In genomic region chr5:179196420-179197079, GRCh38 we compare ENCODE assay signal across 23 cellular contexts.
A peak's percentile ranks its signal among the peaks of the same experiment; 100 is the strongest.
DNase-seq lines count a peak whose midpoint lies in the region; ATAC-seq and TF ChIP-seq lines count a peak whose summit lies in the region.
"Had no signal": no experiment of that assay in that cellular context is flagged by ENCODE, and none has a peak within 500 bp of the region (broad histone marks: within the 10 kb centered on the region; RNA-seq: fewer than 3 reads in every experiment).

No MANE protein-coding gene starts in this region.

- H3K4me1 Mint-ChIP-seq in glutamatergic neuron (ENCODE audit: low read depth, unreplicated experiment): peaks cover 13% of the 10 kb centered on the region
- H3K4me1 Mint-ChIP-seq: CD4-positive, alpha-beta memory T cell had no signal

- H3K4me3 Mint-ChIP-seq in glutamatergic neuron (ENCODE audit: unreplicated experiment): no peak overlapping the region
- H3K4me3 Mint-ChIP-seq: CD4-positive, alpha-beta memory T cell; H9 had no signal

- TF ChIP-seq CTCF in RWPE2 (IDR thresholded peaks at IDR 0.05; ENCODE audit: poor library complexity, severe bottlenecking) (no peak), glutamatergic neuron (IDR thresholded peaks at IDR 0.05; ENCODE audit: partially characterized antibody, unreplicated experiment) (no peak), sigmoid colon (IDR thresholded peaks at IDR 0.05) (no peak)

- H3K27me3 ChIP-seq in RWPE2 (ENCODE audit: insufficient read depth, poor library complexity, severe bottlenecking) (no peaks in the 10 kb centered on the region), sigmoid colon (no peaks in the 10 kb centered on the region)
- H3K27me3 ChIP-seq: BLaER1, SJSA1 had no signal

- 69 to 77% methylated on average over 10 of the region's 10 CpGs for WGBS in sigmoid colon, 2 donors

- intact Hi-C loops in sigmoid colon (cut with DNase I): no loop called here

- peaks cover 6% of the 10 kb centered on the region for H3K9me3 Mint-ChIP-seq in glutamatergic neuron (ENCODE audit: unreplicated experiment)
- H3K9me3 Mint-ChIP-seq: CD4-positive, alpha-beta memory T cell; H9 had no signal

- H3K36me3 Mint-ChIP-seq in glutamatergic neuron (ENCODE audit: unreplicated experiment): no peaks in the 10 kb centered on the region
- H3K36me3 Mint-ChIP-seq: CD4-positive, alpha-beta memory T cell had no signal

- DNase-seq in Ammon's horn (ENCODE audit: low spot score): peak; percentile 8
- peak; percentile 16 for DNase-seq in RWPE2 (ENCODE audit: low spot score)
- DNase-seq in glutamatergic neuron: no peak
- peak; percentile 26 for DNase-seq in sigmoid colon
- no peak for DNase-seq in activated CD4-positive, alpha-beta T cell treated with anti-CD3 and anti-CD28 coated beads, Interleukin-2, amount 50 U/mL, for 4 hours
- no peak for DNase-seq in RPMI8226
- DNase-seq: CD4-positive, alpha-beta memory T cell; GM23248; H9; NCI-H1105; NCI-H146; NCI-H2029; NCI-H2227 treated with DMSO at 0.1 percent for 48 hours; NCI-H510A; NCI-H748 treated with DMSO at 0.1 percent for 48 hours; PC-9 had no signal

- H3K27ac Mint-ChIP-seq in glutamatergic neuron (ENCODE audit: unreplicated experiment): peak overlapping the region; percentile 12
- H3K27ac Mint-ChIP-seq: CD4-positive, alpha-beta memory T cell had no signal

- ATAC-seq in RWPE2 (ENCODE audit: low read depth): no peak
- ATAC-seq in activated CD4-positive, CD25-positive, alpha-beta regulatory T cell treated with anti-CD3 and anti-CD28 coated beads, Interleukin-2, amount 50 U/mL, for 24 hours: no peak
- no peak for ATAC-seq in HG02840 (IDR thresholded peaks at IDR 0.05; ENCODE audit: low FRiP score, unreplicated experiment)

- H3K9me3 ChIP-seq in RWPE2 (ENCODE audit: severe bottlenecking) (peaks cover 8% of the 10 kb centered on the region), sigmoid colon (no peaks in the 10 kb centered on the region)
- H3K9me3 ChIP-seq: BLaER1, Caco-2 had no signal

- H3K4me1 ChIP-seq in RWPE2 (ENCODE audit: insufficient read depth, poor library complexity, severe bottlenecking) (no peaks in the 10 kb centered on the region), sigmoid colon (no peaks in the 10 kb centered on the region)
- H3K4me1 ChIP-seq: Caco-2, SJSA1 had no signal

- H3K4me3 ChIP-seq in RWPE2 (ENCODE audit: severe bottlenecking) (no peak overlapping the region), sigmoid colon (no peak overlapping the region)
- H3K4me3 ChIP-seq: BLaER1, GM23248, PC-9, SJSA1 had no signal

- H3K27me3 Mint-ChIP-seq in glutamatergic neuron (ENCODE audit: unreplicated experiment): peaks cover 7% of the 10 kb centered on the region
- H3K27me3 Mint-ChIP-seq: CD4-positive, alpha-beta memory T cell had no signal

- H3K36me3 ChIP-seq in RWPE2 (ENCODE audit: low read depth) (no peaks in the 10 kb centered on the region), sigmoid colon (no peaks in the 10 kb centered on the region)
- H3K36me3 ChIP-seq: BLaER1, SJSA1 had no signal

- no peak for TF ChIP-seq EP300 in sigmoid colon (IDR thresholded peaks at IDR 0.05)

- H3K27ac ChIP-seq in RWPE2 (ENCODE audit: poor library complexity, severe bottlenecking): no peak overlapping the region
- H3K27ac ChIP-seq in sigmoid colon: no peak overlapping the region
- H3K27ac ChIP-seq: BLaER1, GM23248, KMS-11, PC-9, RWPE1, SJSA1 had no signal

- no peak for TF ChIP-seq POLR2A in sigmoid colon (IDR thresholded peaks at IDR 0.05)

Comparison
In these comparisons a context has a peak if more than half of its experiments do, and no peak if none do; other contexts are left out.
1. DNase-seq: peak in Ammon's horn (single experiment), RWPE2 (single experiment) and sigmoid colon (single experiment); none in glutamatergic neuron (single experiment), activated CD4-positive, alpha-beta T cell treated with anti-CD3 and anti-CD28 coated beads, Interleukin-2, amount 50 U/mL, for 4 hours (0 of 2) and RPMI8226 (single experiment).